23 cellular contexts compared by ENCODE assay signal in genomic region chr6:91185072-91185471, GRCh38.
"Had no signal": no experiment of that assay in that cellular context is flagged by ENCODE, and none has a peak within 500 bp of the region (broad histone marks: within the 10 kb centered on the region; RNA-seq: fewer than 3 reads in every experiment).

No MANE protein-coding gene starts in this region.

- ATAC-seq: effector memory CD8-positive, alpha-beta T cell; heart right ventricle; left ventricle myocardium superior; lower lobe of right lung; natural killer cell treated with Interleukin-12 subunit alpha and Interleukin-12 subunit beta and Interleukin-15 and Interleukin-18, amount 100 ng/mL, for 72 hours; right lobe of liver; stimulated activated effector memory CD8-positive, alpha-beta T cell treated with anti-CD3 and anti-CD28 coated beads, Interleukin-12 subunit alpha, Interleukin-12 subunit beta, amount 100 ng/mL, for 72 hours had no signal

- DNase-seq: dermis blood vessel endothelial cell; effector memory CD8-positive, alpha-beta T cell; foreskin fibroblast; glutamatergic neuron; heart right ventricle; hippocampal formation; immature natural killer cell; left ventricle myocardium superior; lower lobe of right lung; naive B cell; right lobe of liver; stimulated activated CD4-positive, alpha-beta T cell treated with anti-CD3 and anti-CD28 coated beads, Interleukin-2, amount 100 ng/mL, for 24 hours; stimulated activated CD4-positive, alpha-beta T cell treated with anti-CD3 and anti-CD28 coated beads, Interleukin-4, amount 100 ng/mL, for 24 hours; stimulated activated naive CD4-positive, alpha-beta T cell treated with Interleukin-2 at 50 U/mL for 16 hours; stomach; thyroid gland; trophoblast cell had no signal

- H2AFZ ChIP-seq: parathyroid adenoma had no signal

- H3K9ac ChIP-seq: parathyroid adenoma had no signal

- H3K27ac ChIP-seq: coronary artery, heart right ventricle, lower lobe of right lung, neutrophil, parathyroid adenoma, right lobe of liver, stomach, thyroid gland, vagina had no signal

- H3K27me3 ChIP-seq: heart right ventricle, neutrophil, right lobe of liver, stomach, thyroid gland, vagina had no signal

- H3K36me3 ChIP-seq: heart right ventricle, lower lobe of right lung, neutrophil, right lobe of liver, stomach, thyroid gland, vagina had no signal

- H3K79me2 ChIP-seq: parathyroid adenoma had no signal

- H3K4me3 ChIP-seq: coronary artery, heart right ventricle, lower lobe of right lung, right lobe of liver, stomach, thyroid gland, vagina had no signal

- H3K9me3 ChIP-seq: lower lobe of right lung, neutrophil, right lobe of liver, thyroid gland, vagina had no signal

- H3K4me1 ChIP-seq: heart right ventricle, lower lobe of right lung, parathyroid adenoma, right lobe of liver, stomach, thyroid gland, vagina had no signal
